In the genomic region with DNA sequence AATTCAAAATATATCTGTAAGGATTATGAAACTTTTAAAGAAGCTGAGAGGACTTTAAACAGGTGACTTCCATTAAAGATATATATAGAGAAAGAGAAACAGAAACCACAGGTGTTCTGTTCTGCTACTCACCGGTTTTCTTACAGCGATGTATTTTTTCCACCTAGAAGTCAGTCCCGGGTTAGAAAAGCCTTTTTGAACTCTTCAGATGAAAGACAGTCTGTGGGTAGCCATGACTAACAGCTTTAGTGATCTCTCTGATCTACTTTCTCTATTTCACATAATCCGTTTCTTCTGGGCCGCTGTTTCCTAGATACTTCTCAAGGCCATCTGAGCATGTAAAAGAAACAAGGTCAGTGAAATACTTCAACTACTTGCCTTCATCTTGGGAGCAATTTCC, we compare ENCODE assay signal across 13 cellular contexts. TPM values are rescaled to one million over a fixed set of nuclear protein-coding genes. Genes with fewer than 3 reads are reported as not detected.
DNase-seq lines count a peak whose midpoint lies in the region; ATAC-seq, FAIRE-seq and TF ChIP-seq lines count a peak whose summit lies in the region.
"Had no signal": no experiment of that assay in that cellular context is flagged by ENCODE, and none has a peak within 500 bp of the region (broad histone marks: within the 10 kb centered on the region; RNA-seq: fewer than 3 reads in every experiment).

No MANE protein-coding gene starts in this region.

- H3K4me1 ChIP-seq in neuronal stem cell (ENCODE audit: control insufficient read depth in 2 of 2, insufficient read depth in 1 of 2, low read depth in 1 of 2, low read length in 2 of 2), result no peaks in the 10 kb centered on the region
- H3K4me1 ChIP-seq: parathyroid adenoma, thyroid gland had no signal

- H4K91ac ChIP-seq in neuronal stem cell (ENCODE audit: low read depth, low read length, poor library complexity), result no peak overlapping the region

- no peak overlapping the region for H3K27ac ChIP-seq in neuronal stem cell (replicated peaks; ENCODE audit: low read length)
- H3K27ac ChIP-seq: parathyroid adenoma, thyroid gland had no signal

- no peak overlapping the region for H3K4me2 ChIP-seq in neuronal stem cell (ENCODE audit: insufficient read depth, low read length, poor library complexity, severe bottlenecking)

- no peak overlapping the region for H3K4ac ChIP-seq in neuronal stem cell (ENCODE audit: low read length)

- H2BK12ac ChIP-seq in neuronal stem cell (ENCODE audit: low read length), result no peak overlapping the region

- H4K8ac ChIP-seq in neuronal stem cell (ENCODE audit: low read depth, low read length), result no peak overlapping the region

- peaks cover 21% of the 10 kb centered on the region for H3K4me1 Mint-ChIP-seq in activated naive CD8-positive, alpha-beta T cell treated with anti-CD3 and anti-CD28 coated beads, Interleukin-2, amount 10 ng/mL, durations not matched to agents 7 days and 5 days

- no peak overlapping the region for H3K4me3 ChIP-seq in neuronal stem cell (ENCODE audit: low read length in 2 of 2)
- H3K4me3 ChIP-seq: thyroid gland had no signal

- H3K79me1 ChIP-seq in neuronal stem cell (ENCODE audit: low read depth, low read length), result no peaks in the 10 kb centered on the region

- H2BK120ac ChIP-seq in neuronal stem cell (ENCODE audit: low read depth, low read length), result no peak overlapping the region

- TF ChIP-seq POLR2A in GM12892 (IDR thresholded peaks at IDR 0.05; ENCODE audit: low read depth, low read length), result no peak

- H3K23ac ChIP-seq in neuronal stem cell (ENCODE audit: low read depth, low read length, poor library complexity), result no peak overlapping the region

- peak overlapping the region; percentile 94 for H3K27ac Mint-ChIP-seq in activated naive CD8-positive, alpha-beta T cell treated with anti-CD3 and anti-CD28 coated beads, Interleukin-2, amount 10 ng/mL, durations not matched to agents 7 days and 5 days

- H3K9me3 Mint-ChIP-seq in activated naive CD8-positive, alpha-beta T cell treated with anti-CD3 and anti-CD28 coated beads, Interleukin-2, amount 10 ng/mL, durations not matched to agents 7 days and 5 days, result peaks cover 8% of the 10 kb centered on the region

- no peak overlapping the region for H3K18ac ChIP-seq in neuronal stem cell (ENCODE audit: low read length)

- no peak overlapping the region for H2AFZ ChIP-seq in neuronal stem cell (ENCODE audit: low read length)
- H2AFZ ChIP-seq: parathyroid adenoma had no signal

- H3K9me3 ChIP-seq in neuronal stem cell (replicated peaks in 1 of 2; ENCODE audit: control insufficient read depth in 2 of 2, insufficient read depth in 1 of 2, low read depth in 1 of 2, low read length in 2 of 2), result no peaks in the 10 kb centered on the region
- H3K9me3 ChIP-seq: thyroid gland had no signal

- H2BK5ac ChIP-seq in neuronal stem cell (ENCODE audit: low read length), result no peak overlapping the region

- no peaks in the 10 kb centered on the region for H3K27me3 Mint-ChIP-seq in activated naive CD8-positive, alpha-beta T cell treated with anti-CD3 and anti-CD28 coated beads, Interleukin-2, amount 10 ng/mL, durations not matched to agents 7 days and 5 days

- no peaks in the 10 kb centered on the region for H3K27me3 ChIP-seq in neuronal stem cell (ENCODE audit: control insufficient read depth in 3 of 3, insufficient read depth in 3 of 3, low read depth in 1 of 3, low read length in 3 of 3)
- H3K27me3 ChIP-seq: thyroid gland had no signal

- H3K36me3 Mint-ChIP-seq in activated naive CD8-positive, alpha-beta T cell treated with anti-CD3 and anti-CD28 coated beads, Interleukin-2, amount 10 ng/mL, durations not matched to agents 7 days and 5 days, result peaks cover 8% of the 10 kb centered on the region

- DNase-seq in GM12892 (ENCODE audit: insufficient read length), result peak; percentile 7
- no peak for DNase-seq in activated naive CD8-positive, alpha-beta T cell treated with anti-CD3 and anti-CD28 coated beads, Interleukin-2, amount 10 ng/mL, durations not matched to agents 7 days and 5 days
- DNase-seq in SW480 (ENCODE audit: low spot score), result no peak
- DNase-seq in neuronal stem cell (ENCODE audit: low spot score), result no peak
- no peak for DNase-seq in DMS 273 (lab: John Stamatoyannopoulos, UW; ENCODE audit: unreplicated experiment)
- DNase-seq in nucleus accumbens (lab: John Stamatoyannopoulos, UW), result no peak
- DNase-seq: GF-D8, NCI-H2107, thyroid gland had no signal

- H3K14ac ChIP-seq in neuronal stem cell (ENCODE audit: low read length), result no peak overlapping the region

- peak; percentile 84 for ATAC-seq in GM19467 (IDR thresholded peaks at IDR 0.05; ENCODE audit: unreplicated experiment)
- peak; percentile 93 for ATAC-seq in HG03159 (IDR thresholded peaks at IDR 0.05; ENCODE audit: unreplicated experiment)
- peak; percentile 98 for ATAC-seq in activated naive CD8-positive, alpha-beta T cell treated with anti-CD3 and anti-CD28 coated beads, Interleukin-2, amount 10 ng/mL, durations not matched to agents 7 days and 5 days (ENCODE audit: low read depth)

- no peaks in the 10 kb centered on the region for H3K36me3 ChIP-seq in neuronal stem cell (replicated peaks in 1 of 2; ENCODE audit: control insufficient read depth in 2 of 2, insufficient read depth in 2 of 2, low read length in 2 of 2)
- H3K36me3 ChIP-seq: thyroid gland had no signal

- peak overlapping the region; percentile 86 for H3K4me3 Mint-ChIP-seq in activated naive CD8-positive, alpha-beta T cell treated with anti-CD3 and anti-CD28 coated beads, Interleukin-2, amount 10 ng/mL, durations not matched to agents 7 days and 5 days

- WGBS in neuronal stem cell (ENCODE audit: extremely low coverage in 2 of 2, insufficient read length in 2 of 2, insufficient replicate concordance in 1 of 2), 2 donors, result no CpG with 5 or more reads among the region's 5 CpGs

- H2BK15ac ChIP-seq in neuronal stem cell (ENCODE audit: low read length), result no peak overlapping the region

- H2AK5ac ChIP-seq in neuronal stem cell (ENCODE audit: low read depth, low read length), result no peak overlapping the region

- POLR2A ChIA-PET in activated naive CD8-positive, alpha-beta T cell treated with anti-CD3 and anti-CD28 coated beads, Interleukin-2, amount 10 ng/mL, durations not matched to agents 7 days and 5 days (lab: Charles Lee), result interaction anchor here (1.0 to 2.1 kb wide), 5 partner anchors 25 to 170 kb away, joined by 3 to 21 read pairs (median 4); a partner anchor contains a TSS

- FAIRE-seq in GM12892 (lab: Jason Lieb, UNC), result no peak

- no peak overlapping the region for H3K9ac ChIP-seq in neuronal stem cell (ENCODE audit: low read depth, low read length, poor library complexity)
- H3K9ac ChIP-seq: parathyroid adenoma had no signal

RNA-seq across cellular contexts. Expression of a gene that starts 25.1 kb away (rescaled TPM):
- polyA plus RNA-seq in GM12892 (2012; ENCODE audit: missing spikeins), result not detected
- total RNA-seq in activated naive CD8-positive, alpha-beta T cell treated with anti-CD3 and anti-CD28 coated beads, Interleukin-2, amount 10 ng/mL, durations not matched to agents 7 days and 5 days, result under 1 TPM; 0.58 to 0.99 TPM
- 0.10 TPM for polyA plus RNA-seq in neuronal stem cell (2013, experiment 1 of 2)
- 0.08 TPM for polyA plus RNA-seq in neuronal stem cell (2013, experiment 2 of 2)
- total RNA-seq: fibroblast of lung, thyroid gland had no signal
- polyA plus RNA-seq: fibroblast of lung had no signal

RNA-seq across cellular contexts. Expression of a gene that starts 37.0 kb away (rescaled TPM):
- polyA plus RNA-seq in GM12892 (2012; ENCODE audit: missing spikeins), result 7.7 TPM
- 10 to 100 TPM; 11.6 to 13.7 TPM for total RNA-seq in activated naive CD8-positive, alpha-beta T cell treated with anti-CD3 and anti-CD28 coated beads, Interleukin-2, amount 10 ng/mL, durations not matched to agents 7 days and 5 days
- polyA plus RNA-seq in neuronal stem cell (2013, experiment 1 of 2), result 12.2 TPM
- 12.5 TPM for polyA plus RNA-seq in neuronal stem cell (2013, experiment 2 of 2)

RNA-seq across cellular contexts. Expression of a gene that starts 37.0 kb away (rescaled TPM):
- 10.3 TPM for polyA plus RNA-seq in GM12892 (2012; ENCODE audit: missing spikeins)
- 10 to 100 TPM; 12.1 to 12.8 TPM for total RNA-seq in activated naive CD8-positive, alpha-beta T cell treated with anti-CD3 and anti-CD28 coated beads, Interleukin-2, amount 10 ng/mL, durations not matched to agents 7 days and 5 days
- 41.1 TPM for polyA plus RNA-seq in neuronal stem cell (2013, experiment 1 of 2)
- 41.0 TPM for polyA plus RNA-seq in neuronal stem cell (2013, experiment 2 of 2)
